ENCODE assay signal across 1 cellular context in the genomic region with DNA sequence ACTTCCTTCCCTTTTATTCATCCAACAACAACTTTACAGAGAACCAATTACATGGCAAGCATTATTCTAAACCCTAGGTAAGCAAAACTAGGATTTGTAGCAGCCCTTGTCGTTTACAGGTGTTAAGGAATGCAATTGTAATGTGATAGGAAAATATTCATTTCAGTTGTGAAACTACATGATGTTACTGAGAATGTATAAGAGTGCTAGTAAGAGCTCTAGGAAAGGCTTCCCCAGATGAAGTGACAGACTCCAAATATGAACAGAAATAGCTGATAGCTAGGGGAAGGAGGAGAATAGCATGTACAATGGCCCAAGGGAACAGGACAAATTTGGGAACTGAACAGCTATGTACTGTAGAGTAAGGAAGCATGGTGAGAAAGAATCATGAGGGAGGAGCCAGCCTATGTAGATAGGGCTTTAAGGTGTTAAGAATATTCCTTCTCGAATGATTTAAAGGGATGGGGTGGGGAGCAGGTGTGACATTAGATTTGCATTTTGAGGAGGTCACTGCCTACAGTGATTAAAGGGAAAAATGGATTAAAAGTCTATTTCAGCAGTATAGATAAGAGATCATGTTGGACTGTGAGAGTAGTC.
TF ChIP-seq lines count a peak whose summit lies in the region.

No MANE protein-coding gene starts in this region.

TF ChIP-seq in HCT116, 20 proteins besides CTCF, POLR2A, EP300 and RAD21 (continued from another document):
- TF ChIP-seq YY1 (IDR thresholded peaks at IDR 0.05; ENCODE audit: extremely low read depth, insufficient replicate concordance, low read depth, low read length), result no peak
